Comparison of ENCODE assay signal across 12 cellular contexts in genomic region chr2:10333247-10333613, GRCh38. TPM values are rescaled to one million over a fixed set of nuclear protein-coding genes. Genes with fewer than 3 reads are reported as not detected.
DNase-seq lines count a peak whose midpoint lies in the region; ATAC-seq and TF ChIP-seq lines count a peak whose summit lies in the region.
"Had no signal": no experiment of that assay in that cellular context is flagged by ENCODE, and none has a peak within 500 bp of the region (broad histone marks: within the 10 kb centered on the region; RNA-seq: fewer than 3 reads in every experiment).

No MANE protein-coding gene starts in this region.

- CTCF ChIA-PET in CD8-positive, alpha-beta memory T cell (lab: Charles Lee), result interaction anchor here (8.9 kb wide), 1 partner anchor 28 kb away, joined by 87 read pairs; the partner anchor contains the start of gene HPCAL1
- CTCF ChIA-PET in HEK293T (lab: Yijun Ruan, JAX) (no interaction called here), activated B cell treated with CpG ODN at 0.5 μM for 24 hours (lab: Charles Lee) (no interaction called here)

- H3K4me1 ChIP-seq in CD8-positive, alpha-beta memory T cell (ENCODE audit: insufficient read depth, low read length), result peaks cover 69% of the 10 kb centered on the region

- intact Hi-C loops in activated B cell treated with CpG ODN at 0.5 μM for 24 hours (cut with micrococcal nuclease), result loop anchor here (2.0 kb wide), 2 partner anchors 42 to 50 kb away; no protein-coding TSS in a partner anchor

- H3K9me3 ChIP-seq in CD8-positive, alpha-beta memory T cell (ENCODE audit: low read length), result peaks cover 5% of the 10 kb centered on the region

- H3K4me3 Mint-ChIP-seq in CD8-positive, alpha-beta memory T cell, result peak overlapping the region in 2 of 7 donors; percentile 12 to 29
- H3K4me3 Mint-ChIP-seq in activated B cell treated with CpG ODN at 0.5 μM for 24 hours (no peak overlapping the region), type B pancreatic cell (no peak overlapping the region), glutamatergic neuron (ENCODE audit: unreplicated experiment) (no peak overlapping the region)
- peak overlapping the region in 5 of 10 donors; percentile 93 to 100 (median 95) for H3K4me3 Mint-ChIP-seq in naive thymus-derived CD8-positive, alpha-beta T cell
- H3K4me3 Mint-ChIP-seq: HFFc6 had no signal

- H3K36me3 Mint-ChIP-seq in CD8-positive, alpha-beta memory T cell, result peaks cover 0 to 21% (median 8%) of the 10 kb centered on the region in 3 donors
- H3K36me3 Mint-ChIP-seq in activated B cell treated with CpG ODN at 0.5 μM for 24 hours (ENCODE audit: low read depth) (peaks cover 15% of the 10 kb centered on the region), type B pancreatic cell (no peaks in the 10 kb centered on the region), glutamatergic neuron (ENCODE audit: unreplicated experiment) (peaks cover 5% of the 10 kb centered on the region)
- peaks cover 0 to 14% (median 10%) of the 10 kb centered on the region in 3 donors for H3K36me3 Mint-ChIP-seq in naive thymus-derived CD8-positive, alpha-beta T cell

- DNase-seq in CD8-positive, alpha-beta memory T cell, result no peak
- DNase-seq in HEK293T (ENCODE audit: extremely low spot score), result peak; percentile 28
- DNase-seq in activated B cell treated with CpG ODN at 0.5 μM for 24 hours, result no peak
- DNase-seq in naive thymus-derived CD8-positive, alpha-beta T cell, result no peak
- no peak for DNase-seq in type B pancreatic cell (ENCODE audit: extremely low spot score, unreplicated experiment)
- DNase-seq in glutamatergic neuron, result no peak
- no peak for DNase-seq in activated CD8-positive, alpha-beta memory T cell treated with anti-CD3 and anti-CD28 coated beads, Interleukin-2, amount 50 U/mL, for 4 hours
- DNase-seq: activated gamma-delta T cell treated with Interleukin-2 at 50 U/mL for 16 hours; effector memory CD8-positive, alpha-beta T cell; HFFc6; NCI-H446 treated with DMSO at 0.1 percent for 48 hours; retina had no signal

- H3K36me3 ChIP-seq in CD8-positive, alpha-beta memory T cell (ENCODE audit: insufficient read depth, low read length), result peaks cover 4% of the 10 kb centered on the region

- H3K27ac Mint-ChIP-seq in CD8-positive, alpha-beta memory T cell, result peak overlapping the region in 6 of 8 donors; percentile 19 to 80 (median 64)
- peak overlapping the region; percentile 66 for H3K27ac Mint-ChIP-seq in activated B cell treated with CpG ODN at 0.5 μM for 24 hours
- H3K27ac Mint-ChIP-seq in naive thymus-derived CD8-positive, alpha-beta T cell, result peak overlapping the region in 8 of 10 donors; percentile 9 to 99 (median 91)
- no peak overlapping the region for H3K27ac Mint-ChIP-seq in type B pancreatic cell
- H3K27ac Mint-ChIP-seq in glutamatergic neuron (ENCODE audit: unreplicated experiment), result no peak overlapping the region
- H3K27ac Mint-ChIP-seq: HFFc6 had no signal

- peak overlapping the region; percentile 76 for H3K27ac ChIP-seq in CD8-positive, alpha-beta memory T cell (ENCODE audit: low read depth, low read length)

- no peaks in the 10 kb centered on the region for H3K9me3 Mint-ChIP-seq in CD8-positive, alpha-beta memory T cell
- H3K9me3 Mint-ChIP-seq in activated B cell treated with CpG ODN at 0.5 μM for 24 hours (no peaks in the 10 kb centered on the region), type B pancreatic cell (no peaks in the 10 kb centered on the region), glutamatergic neuron (ENCODE audit: unreplicated experiment) (peaks cover 3% of the 10 kb centered on the region)
- peaks cover 0 to 4% (median 0%) of the 10 kb centered on the region in 9 donors for H3K9me3 Mint-ChIP-seq in naive thymus-derived CD8-positive, alpha-beta T cell
- H3K9me3 Mint-ChIP-seq: effector memory CD8-positive, alpha-beta T cell had no signal

- ATAC-seq in activated B cell treated with CpG ODN at 0.5 μM for 24 hours (ENCODE audit: low read depth), result no peak
- no peak for ATAC-seq in naive thymus-derived CD8-positive, alpha-beta T cell
- ATAC-seq: effector memory CD8-positive, alpha-beta T cell had no signal

- H3K27me3 Mint-ChIP-seq in CD8-positive, alpha-beta memory T cell, result peaks cover 0 to 3% of the 10 kb centered on the region in 2 donors
- H3K27me3 Mint-ChIP-seq in activated B cell treated with CpG ODN at 0.5 μM for 24 hours (no peaks in the 10 kb centered on the region), type B pancreatic cell (no peaks in the 10 kb centered on the region), glutamatergic neuron (ENCODE audit: unreplicated experiment) (peaks cover 2% of the 10 kb centered on the region)
- no peaks in the 10 kb centered on the region for H3K27me3 Mint-ChIP-seq in naive thymus-derived CD8-positive, alpha-beta T cell
- H3K27me3 Mint-ChIP-seq: effector memory CD8-positive, alpha-beta T cell had no signal

- H3K4me3 ChIP-seq in CD8-positive, alpha-beta memory T cell (ENCODE audit: low read length), result no peak overlapping the region

- TF ChIP-seq CTCF in activated B cell treated with CpG ODN at 0.5 μM for 24 hours (IDR thresholded peaks at IDR 0.05) (no peak), type B pancreatic cell (conservative IDR thresholded peaks at IDR 0.05) (no peak), glutamatergic neuron (IDR thresholded peaks at IDR 0.05; ENCODE audit: partially characterized antibody, unreplicated experiment) (no peak)

- no peaks in the 10 kb centered on the region for H3K27me3 ChIP-seq in CD8-positive, alpha-beta memory T cell (ENCODE audit: insufficient read depth, low read length, poor library complexity, severe bottlenecking)

- POLR2A ChIA-PET in CD8-positive, alpha-beta memory T cell (lab: Charles Lee), result no interaction called here
- POLR2A ChIA-PET in HEK293T (lab: Yijun Ruan, JAX) (interaction anchor here (1.0 kb wide), 1 partner anchor 32 kb away, joined by 4 read pairs; no protein-coding TSS in a partner anchor), activated B cell treated with CpG ODN at 0.5 μM for 24 hours (lab: Charles Lee) (interaction anchor here (2.1 kb wide), 1 partner anchor 31 kb away, joined by 8 read pairs; the partner anchor contains the start of gene HPCAL1)
- POLR2A ChIA-PET in naive thymus-derived CD8-positive, alpha-beta T cell (lab: Charles Lee), result interaction anchor here (0.5 to 14.9 kb wide), 4 partner anchors 27 to 120 kb away, joined by 3 to 325 read pairs (median 40); partner anchors contain the start of gene HPCAL1

- peaks cover 73 to 86% (median 79%) of the 10 kb centered on the region in 3 donors for H3K4me1 Mint-ChIP-seq in CD8-positive, alpha-beta memory T cell
- H3K4me1 Mint-ChIP-seq in activated B cell treated with CpG ODN at 0.5 μM for 24 hours (peaks cover 56% of the 10 kb centered on the region), type B pancreatic cell (ENCODE audit: unreplicated experiment) (peaks cover 41% of the 10 kb centered on the region), glutamatergic neuron (ENCODE audit: low read depth, unreplicated experiment) (peaks cover 32% of the 10 kb centered on the region)
- peaks cover 54 to 92% (median 77%) of the 10 kb centered on the region in 4 donors for H3K4me1 Mint-ChIP-seq in naive thymus-derived CD8-positive, alpha-beta T cell

TF ChIP-seq in HEK293T, 16 proteins besides CTCF, POLR2A, EP300 and RAD21:
- TF ChIP-seq ELF4 (IDR thresholded peaks at IDR 0.05), result no peak
- TF ChIP-seq SP1 (IDR thresholded peaks at IDR 0.05), result no peak
- no peak for TF ChIP-seq HDGF (IDR thresholded peaks at IDR 0.05; ENCODE audit: borderline replicate concordance)
- no peak for TF ChIP-seq FOXK2 (IDR thresholded peaks at IDR 0.05)
- TF ChIP-seq FOXA1 (IDR thresholded peaks at IDR 0.05), result no peak
- TF ChIP-seq BHLHE40 (IDR thresholded peaks at IDR 0.05; ENCODE audit: borderline replicate concordance), result no peak

RNA-seq across cellular contexts. Expression of gene HPCAL1, which starts 30.5 kb away (rescaled TPM):
- total RNA-seq in CD8-positive, alpha-beta memory T cell, result 10 to 100 TPM; 44.1 to 47.6 TPM
- polyA plus RNA-seq in CD8-positive, alpha-beta memory T cell, result 96.3 TPM
- total RNA-seq in activated B cell treated with CpG ODN at 0.5 μM for 24 hours, result 15.2 and 15.9 TPM in 2 replicates
- total RNA-seq in naive thymus-derived CD8-positive, alpha-beta T cell, result 10 to 100 TPM; 84.9 to 86.2 TPM
- polyA plus RNA-seq in naive thymus-derived CD8-positive, alpha-beta T cell, result 100 to 1,000 TPM in 1 of 3 donors, 10 to 100 TPM in 2; 71.5 to 122 (median 98.2) TPM
- 13.4 and 17.8 TPM in 2 replicates for total RNA-seq in type B pancreatic cell (ENCODE audit: low replicate concordance)
- total RNA-seq in glutamatergic neuron (ENCODE audit: unreplicated experiment), result 13.1 TPM

Comparison
In these comparisons a context has a peak if more than half of its experiments do, and no peak if none do; other contexts are left out.
1. H3K27ac Mint-ChIP-seq: peak in CD8-positive, alpha-beta memory T cell (6 of 8), activated B cell treated with CpG ODN at 0.5 μM for 24 hours (single experiment) and naive thymus-derived CD8-positive, alpha-beta T cell (8 of 10); none in type B pancreatic cell (single experiment) and glutamatergic neuron (single experiment).